In genomic region chr15:99312228-99312627, GRCh38 we compare ENCODE assay signal across 33 cellular contexts.
"Had no signal": no experiment of that assay in that cellular context is flagged by ENCODE, and none has a peak within 500 bp of the region (broad histone marks: within the 10 kb centered on the region; RNA-seq: fewer than 3 reads in every experiment).

No MANE protein-coding gene starts in this region.

- H3K36me3 ChIP-seq: ascending aorta, brain microvascular endothelial cell, breast epithelium, cardiac muscle cell had no signal

- DNase-seq: activated effector memory CD4-positive, alpha-beta T cell treated with anti-CD3 and anti-CD28 coated beads, Interleukin-2, amount 50 U/mL, for 16 hours; activated effector memory CD4-positive, alpha-beta T cell treated with Interleukin-2 at 50 U/mL for 16 hours; activated gamma-delta T cell; activated gamma-delta T cell treated with Interleukin-2 at 50 U/mL for 16 hours; activated naive CD4-positive, alpha-beta T cell; activated naive CD4-positive, alpha-beta T cell treated with anti-CD3 and anti-CD28 coated beads for 36 hours; activated naive CD4-positive, alpha-beta T cell treated with anti-CD3 and anti-CD28 coated beads, Interleukin-2, amount 10 ng/mL, durations not matched to agents 7 days and 5 days; activated naive CD4-positive, alpha-beta T cell treated with Interleukin-2 at 50 U/mL for 16 hours; activated naive CD8-positive, alpha-beta T cell treated with anti-CD3 and anti-CD28 coated beads for 36 hours; activated naive CD8-positive, alpha-beta T cell treated with anti-CD3 and anti-CD28 coated beads, Interleukin-2, amount 10 ng/mL, durations not matched to agents 7 days and 5 days; activated naive CD8-positive, alpha-beta T cell treated with anti-CD3 and anti-CD28 coated beads, Interleukin-2, amount 50 U/mL, for 24 hours; activated T-cell treated with anti-CD3 and anti-CD28 coated beads, Interleukin-2, amount 50 U/mL, for 1 hour; activated T-cell treated with anti-CD3 and anti-CD28 coated beads, Interleukin-2, amount 50 U/mL, for 24 hours; activated T-cell treated with anti-CD3 and anti-CD28 coated beads, Interleukin-2, amount 50 U/mL, for 4 hours; activated T-cell treated with anti-CD3 and anti-CD28 coated beads, Interleukin-2, amount 50 U/mL, for 48 hours; activated T-cell treated with anti-CD3 and anti-CD28 coated beads, Interleukin-2, amount 50 U/mL, for 72 hours; adrenal gland; amniotic stem cell; amygdala; anterior cingulate cortex; aorta; body of pancreas; brain microvascular endothelial cell; caudate nucleus; central memory CD4-positive, alpha-beta T cell; cerebellar nuclear complex had no signal

- ATAC-seq: activated naive CD4-positive, alpha-beta T cell treated with anti-CD3 and anti-CD28 coated beads, Interleukin-2, amount 50 U/mL, for 72 hours; activated naive CD8-positive, alpha-beta T cell treated with anti-CD3 and anti-CD28 coated beads, Interleukin-2, amount 50 U/mL, for 24 hours; activated T-cell treated with anti-CD3 and anti-CD28 coated beads, Interleukin-2, amount 50 U/mL, for 4 hours; activated T-cell treated with anti-CD3 and anti-CD28 coated beads, Interleukin-2, amount 50 U/mL, for 72 hours; activated T-helper 17 cell treated with anti-CD3 and anti-CD28 coated beads, Interleukin-2, amount 50 U/mL, for 72 hours; body of pancreas had no signal

- H3K4me3 ChIP-seq: adrenal gland, ascending aorta, body of pancreas, breast epithelium, cardiac muscle cell had no signal

- FAIRE-seq: astrocyte, bronchial epithelial cell had no signal

- H3K9me3 ChIP-seq: body of pancreas had no signal

- H3K27ac ChIP-seq: adrenal gland, ascending aorta, body of pancreas, brain microvascular endothelial cell, breast epithelium, cardiac muscle cell had no signal

- H3K4me1 ChIP-seq: adrenal gland, ascending aorta, body of pancreas, breast epithelium had no signal

- H3K27me3 ChIP-seq: adrenal gland, ascending aorta, body of pancreas, brain microvascular endothelial cell, breast epithelium, cardiac muscle cell had no signal
